Comparison of ENCODE assay signal across 1 cellular context in the genomic region with DNA sequence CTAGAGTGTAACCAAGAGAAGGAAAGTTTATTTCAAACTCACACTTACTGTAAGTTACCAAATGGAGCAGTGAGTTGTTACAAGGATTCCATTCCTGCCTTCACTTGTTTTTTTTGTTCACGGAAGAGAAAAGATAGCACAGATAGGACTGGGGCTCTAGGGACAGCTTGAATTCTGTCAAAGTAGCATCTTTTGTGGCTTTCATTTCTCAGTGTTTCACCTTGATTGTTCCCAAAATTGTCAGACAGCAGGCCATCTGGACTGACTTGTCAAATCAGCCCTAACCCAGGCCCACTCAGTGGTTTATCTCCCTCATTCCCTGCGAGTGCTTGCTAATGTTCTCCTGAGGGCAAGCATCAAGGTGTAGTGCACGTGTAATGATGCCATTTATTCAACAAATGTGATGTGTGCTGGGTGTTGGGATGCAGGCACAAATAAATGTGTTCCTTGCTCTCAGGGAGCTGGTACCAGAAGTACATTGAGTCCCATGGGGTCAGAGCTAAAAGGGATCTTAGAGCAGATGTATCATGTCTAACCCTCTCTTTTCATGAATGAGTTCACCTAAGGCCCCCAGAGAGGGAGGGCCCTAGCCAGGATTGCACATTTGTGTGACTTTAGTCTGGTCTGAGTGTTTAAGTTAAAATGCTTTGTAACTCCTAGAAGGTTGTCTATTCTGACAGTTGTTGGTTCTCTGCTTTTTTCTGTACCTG.
TF ChIP-seq lines count a peak whose summit lies in the region.

No MANE protein-coding gene starts in this region.

TF ChIP-seq in IMR-90, 13 proteins besides CTCF, POLR2A, EP300 and RAD21:
- TF ChIP-seq CHD1 (IDR thresholded peaks at IDR 0.05; ENCODE audit: low read depth, low read length) (no peak), MAZ (IDR thresholded peaks at IDR 0.05; ENCODE audit: borderline replicate concordance, low read depth, low read length) (no peak), BHLHE40 (IDR thresholded peaks at IDR 0.05; ENCODE audit: low read depth, low read length) (no peak), MAFK (IDR thresholded peaks at IDR 0.05; ENCODE audit: low read depth, low read length) (no peak), RCOR1 (IDR thresholded peaks at IDR 0.05; ENCODE audit: insufficient replicate concordance, low read length) (no peak), NFE2L2 (IDR thresholded peaks at IDR 0.05; ENCODE audit: low read depth, low read length) (no peak), MXI1 (IDR thresholded peaks at IDR 0.05; ENCODE audit: borderline replicate concordance, low read depth, low read length) (no peak), CEBPB (IDR thresholded peaks at IDR 0.05; ENCODE audit: low read depth, low read length) (no peak), RFX5 (IDR thresholded peaks at IDR 0.05; ENCODE audit: low read depth, low read length) (no peak), SMC3 (IDR thresholded peaks at IDR 0.05; ENCODE audit: low read depth, low read length) (no peak)
- TF ChIP-seq, protein P1, sequence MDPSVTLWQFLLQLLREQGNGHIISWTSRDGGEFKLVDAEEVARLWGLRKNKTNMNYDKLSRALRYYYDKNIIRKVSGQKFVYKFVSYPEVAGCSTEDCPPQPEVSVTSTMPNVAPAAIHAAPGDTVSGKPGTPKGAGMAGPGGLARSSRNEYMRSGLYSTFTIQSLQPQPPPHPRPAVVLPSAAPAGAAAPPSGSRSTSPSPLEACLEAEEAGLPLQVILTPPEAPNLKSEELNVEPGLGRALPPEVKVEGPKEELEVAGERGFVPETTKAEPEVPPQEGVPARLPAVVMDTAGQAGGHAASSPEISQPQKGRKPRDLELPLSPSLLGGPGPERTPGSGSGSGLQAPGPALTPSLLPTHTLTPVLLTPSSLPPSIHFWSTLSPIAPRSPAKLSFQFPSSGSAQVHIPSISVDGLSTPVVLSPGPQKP (IDR thresholded peaks at IDR 0.05; ENCODE audit: borderline replicate concordance, low read depth, low read length): no peak
- TF ChIP-seq, protein P2, sequence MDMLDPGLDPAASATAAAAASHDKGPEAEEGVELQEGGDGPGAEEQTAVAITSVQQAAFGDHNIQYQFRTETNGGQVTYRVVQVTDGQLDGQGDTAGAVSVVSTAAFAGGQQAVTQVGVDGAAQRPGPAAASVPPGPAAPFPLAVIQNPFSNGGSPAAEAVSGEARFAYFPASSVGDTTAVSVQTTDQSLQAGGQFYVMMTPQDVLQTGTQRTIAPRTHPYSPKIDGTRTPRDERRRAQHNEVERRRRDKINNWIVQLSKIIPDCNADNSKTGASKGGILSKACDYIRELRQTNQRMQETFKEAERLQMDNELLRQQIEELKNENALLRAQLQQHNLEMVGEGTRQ (IDR thresholded peaks at IDR 0.05; ENCODE audit: low read depth, low read length): no peak
